ENCODE assay signal across 23 cellular contexts in the genomic region with DNA sequence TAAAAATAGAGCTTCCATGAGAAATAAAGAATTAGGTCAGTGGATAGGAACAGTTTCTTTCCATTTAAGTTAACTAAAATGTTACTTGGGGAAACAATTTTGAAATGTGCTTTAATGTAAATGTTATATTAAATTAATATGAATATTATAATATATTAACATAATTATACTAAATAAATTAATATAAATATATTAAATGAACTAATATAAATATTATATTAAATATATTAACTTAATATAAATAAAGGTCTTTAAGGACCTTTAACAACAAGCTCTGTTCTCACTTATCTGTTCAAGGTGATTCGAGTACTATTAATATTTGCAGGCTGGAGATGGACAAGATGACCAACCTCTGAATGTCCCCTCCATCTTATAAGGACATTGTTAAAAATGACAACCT.
DNase-seq lines count a peak whose midpoint lies in the region; ATAC-seq, FAIRE-seq and TF ChIP-seq lines count a peak whose summit lies in the region.
"Had no signal": no experiment of that assay in that cellular context is flagged by ENCODE, and none has a peak within 500 bp of the region (broad histone marks: within the 10 kb centered on the region; RNA-seq: fewer than 3 reads in every experiment).

No MANE protein-coding gene starts in this region.

- H3K27ac ChIP-seq in ACC112 (ENCODE audit: low read depth, low read length) (peak overlapping the region; percentile 95), HCT116 (ENCODE audit: low read depth, low read length) (peak overlapping the region; percentile 78; the same call in 1 of the 2 replicates), small intestine (ENCODE audit: low read depth in 1 of 2, low read length in 1 of 2) (no peak overlapping the region)
- H3K27ac ChIP-seq: HL-60, SK-N-MC had no signal

- ATAC-seq in HCT116 = no peak
- ATAC-seq in HG03460 (IDR thresholded peaks at IDR 0.05; ENCODE audit: unreplicated experiment) = no peak

- CTCF ChIA-PET in HCT116 (lab: Charles Lee) = no interaction called here

- TF ChIP-seq RAD21 in HCT116 (IDR thresholded peaks at IDR 0.05; ENCODE audit: low read depth) = no peak

- no TSS peak for BruUV-seq in HCT116 (replicated peaks; lab: Mats Ljungman, UMichigan)

- RAD21 ChIA-PET in HCT116 (lab: Charles Lee; ENCODE audit: low non-redundant PET in 1 of 2, low total read pairs in 2 of 2, uncharacterized antibody in 2 of 2, unreplicated experiment in 2 of 2) = no interaction called here

- H4K20me1 ChIP-seq in HCT116 (ENCODE audit: insufficient read depth) = no peaks in the 10 kb centered on the region

- DNase-seq in HCT116 (ENCODE audit: low read depth, low spot score) (no peak), small intestine (no peak), SW 1271 (lab: John Stamatoyannopoulos, UW) (no peak), HT-29 (ENCODE audit: low spot score) (no peak)
- DNase-seq: CD4-positive, CD25-positive, alpha-beta regulatory T cell; COR-L47; DMS 273 treated with DMSO at 0.1 percent for 48 hours; DND-41; Kasumi-1; MM.1S; NCI-H1092; NCI-H1436 treated with DMSO at 0.1 percent for 48 hours; NCI-H2029; NCI-H446; NCI-H526 treated with DMSO at 0.1 percent for 48 hours; Right ventricle myocardium superior had no signal

- H3K4me1 ChIP-seq in ACC112 (ENCODE audit: control insufficient read depth, insufficient read depth, low read length, unreplicated experiment) = peaks cover 29% of the 10 kb centered on the region
- peaks cover 27 to 61% of the 10 kb centered on the region in 2 experiments for H3K4me1 ChIP-seq in HCT116 (ENCODE audit: control insufficient read depth in 1 of 2, insufficient read depth in 2 of 2, low read length in 2 of 2)
- peaks cover 3 to 6% of the 10 kb centered on the region in 2 donors for H3K4me1 ChIP-seq in small intestine (ENCODE audit: control insufficient read depth in 2 of 2, insufficient read depth in 1 of 2, low read depth in 1 of 2, low read length in 1 of 2)

- FAIRE-seq in endometrium (lab: Jason Lieb, UNC) = peak; percentile 46
- peak; percentile 81 for FAIRE-seq in small intestine (lab: Jason Lieb, UNC)
- FAIRE-seq: H54, HTR-8/SVneo had no signal

- H3K9me2 ChIP-seq in HCT116 (ENCODE audit: insufficient read depth) = no peaks in the 10 kb centered on the region

- H3K79me2 ChIP-seq in ACC112 (ENCODE audit: control insufficient read depth, insufficient read depth, low read length, unreplicated experiment) (peaks cover 6% of the 10 kb centered on the region), HCT116 (ENCODE audit: insufficient read depth, low read length) (peaks cover 10% of the 10 kb centered on the region; the same call in 1 of the 2 replicates)

- WGBS in small intestine, 3 donors = 79 to 98% (median 92%) methylated on average over 1 of the region's 1 CpG

- POLR2A ChIA-PET in HCT116 (lab: Charles Lee) = no interaction called here

- H3K36me3 ChIP-seq in ACC112 (ENCODE audit: insufficient read depth, low read length) (no peaks in the 10 kb centered on the region), HCT116 (ENCODE audit: control insufficient read depth in 1 of 2, insufficient read depth in 2 of 2, low read length in 2 of 2) (no peaks in the 10 kb centered on the region), small intestine (ENCODE audit: control insufficient read depth in 2 of 2, insufficient read depth in 2 of 2, low read length in 2 of 2) (no peaks in the 10 kb centered on the region)

- intact Hi-C loops in HCT116 (cut with micrococcal nuclease) = no loop called here

- TF ChIP-seq POLR2A in HCT116 (IDR thresholded peaks at IDR 0.05; ENCODE audit: borderline replicate concordance, extremely low read depth, insufficient read depth, insufficient read length) = no peak

- H3K9ac ChIP-seq in HCT116 (ENCODE audit: low read length) = no peak overlapping the region

- H3K4me2 ChIP-seq in HCT116 (ENCODE audit: low read length) = no peak overlapping the region

- H3K27me3 ChIP-seq in ACC112 (ENCODE audit: insufficient read depth, low read length) (no peaks in the 10 kb centered on the region), HCT116 (ENCODE audit: insufficient read depth, low read length) (no peaks in the 10 kb centered on the region), small intestine (ENCODE audit: control insufficient read depth in 2 of 2, insufficient read depth in 2 of 2, low read length in 2 of 2) (no peaks in the 10 kb centered on the region)

- no peak overlapping the region for H2AFZ ChIP-seq in ACC112 (ENCODE audit: low read length, unreplicated experiment)
- H2AFZ ChIP-seq in HCT116 (ENCODE audit: low read depth, low read length, poor library complexity, severe bottlenecking) = no peak overlapping the region

- H3K4me3 ChIP-seq in ACC112 (ENCODE audit: low read depth, low read length) (no peak overlapping the region), HCT116 (replicated peaks in 1 of 2; ENCODE audit: low read depth in 1 of 2, low read length in 2 of 2) (no peak overlapping the region), small intestine (ENCODE audit: low read depth in 1 of 2, low read length in 2 of 2) (no peak overlapping the region)
- H3K4me3 ChIP-seq: SK-N-MC had no signal

- H3K9me3 ChIP-seq in HCT116 (ENCODE audit: control insufficient read depth in 1 of 2, insufficient read depth in 1 of 2, low read depth in 1 of 2, low read length in 2 of 2) (no peaks in the 10 kb centered on the region), small intestine (ENCODE audit: control insufficient read depth, low read depth) (no peaks in the 10 kb centered on the region)

- no peak for TF ChIP-seq CTCF in HCT116 (IDR thresholded peaks at IDR 0.05 in 2 of 3, conservative IDR thresholded peaks at IDR 0.05 in 1 of 3; ENCODE audit: borderline replicate concordance in 1 of 3, insufficient read depth in 1 of 3, low read depth in 2 of 3, low read length in 2 of 3)

TF ChIP-seq in HCT116, 20 proteins besides CTCF, POLR2A, EP300 and RAD21 (continues in another document):
- TF ChIP-seq ELF1 (IDR thresholded peaks at IDR 0.05; ENCODE audit: borderline replicate concordance, low read depth) (no peak), YY1 (IDR thresholded peaks at IDR 0.05; ENCODE audit: extremely low read depth, insufficient replicate concordance, low read depth, low read length) (no peak), EZH2phosphoT487 (IDR thresholded peaks at IDR 0.05; ENCODE audit: borderline replicate concordance) (no peak), REST (IDR thresholded peaks at IDR 0.05; ENCODE audit: low read depth) (no peak), ZFX (IDR thresholded peaks at IDR 0.05) (no peak), ZNF274 (IDR thresholded peaks at IDR 0.05; ENCODE audit: low read depth, low read length) (no peak), CEBPB (IDR thresholded peaks at IDR 0.05; ENCODE audit: low read depth) (no peak), SRF (IDR thresholded peaks at IDR 0.05; ENCODE audit: low read depth) (no peak), SP1 (IDR thresholded peaks at IDR 0.05; ENCODE audit: low read depth) (no peak), POLR2AphosphoS5 (IDR thresholded peaks at IDR 0.05; ENCODE audit: low read depth, low read length) (no peak), ZBTB33 (IDR thresholded peaks at IDR 0.05; ENCODE audit: extremely low read depth, insufficient replicate concordance, low read length) (no peak), MAX (IDR thresholded peaks at IDR 0.05) (no peak), JUND (IDR thresholded peaks at IDR 0.05) (no peak), FOSL1 (IDR thresholded peaks at IDR 0.05; ENCODE audit: low read depth) (no peak)

Comparison
In these comparisons a context has a peak if more than half of its experiments do, and no peak if none do; other contexts are left out.
1. H3K27ac ChIP-seq: peak in ACC112 (single experiment) and HCT116 (single experiment); none in small intestine (0 of 2).